In genomic region chr15:87477759-87478687, GRCh38 we compare ENCODE assay signal across 8 cellular contexts.
DNase-seq lines count a peak whose midpoint lies in the region; ATAC-seq, FAIRE-seq and TF ChIP-seq lines count a peak whose summit lies in the region.

No MANE protein-coding gene starts in this region.

- no peaks in the 10 kb centered on the region; the same call in 1 of the 2 replicates for H3K4me1 ChIP-seq in PC-3 (ENCODE audit: insufficient read depth, low read length)

- ATAC-seq in PC-3 (no peak), GM19023 (IDR thresholded peaks at IDR 0.05; ENCODE audit: unreplicated experiment) (no peak), GM18868 (IDR thresholded peaks at IDR 0.05; ENCODE audit: unreplicated experiment) (no peak)

- no TSS peak for BruUV-seq in PC-3 (replicated peaks; lab: Mats Ljungman, UMichigan)

- H3K9me3 ChIP-seq in PC-3 (ENCODE audit: low read length): no peaks in the 10 kb centered on the region

- H3K36me3 ChIP-seq in PC-3 (ENCODE audit: low read depth, low read length): no peaks in the 10 kb centered on the region

- TF ChIP-seq CTCF in PC-3 (conservative IDR thresholded peaks at IDR 0.05; ENCODE audit: low read depth, low read length) (peak; percentile 30; the same call in 1 of the 2 replicates), fibroblast of villous mesenchyme (IDR thresholded peaks at IDR 0.05; ENCODE audit: insufficient read depth, low read depth, low read length) (peak; percentile 16), progenitor cell of endocrine pancreas (IDR thresholded peaks at IDR 0.05; ENCODE audit: unreplicated experiment) (peak; percentile 43)

- POLR2A ChIA-PET in PC-3 (lab: Charles Lee; ENCODE audit: unreplicated experiment): no interaction called here

- no peak for FAIRE-seq in H54 (lab: Jason Lieb, UNC)

- no peaks in the 10 kb centered on the region for H3K36me3 Mint-ChIP-seq in progenitor cell of endocrine pancreas (ENCODE audit: insufficient read depth)

- H3K4me1 Mint-ChIP-seq in progenitor cell of endocrine pancreas (ENCODE audit: low read depth): peaks cover 10% of the 10 kb centered on the region

- H3F3A ChIP-seq in PC-3 (ENCODE audit: low read length, unreplicated experiment): no peaks in the 10 kb centered on the region

- intact Hi-C loops in PC-3 (cut with micrococcal nuclease): no loop called here

- no peaks in the 10 kb centered on the region for H3K79me2 ChIP-seq in PC-3 (ENCODE audit: low read length)

- H3K27me3 Mint-ChIP-seq in progenitor cell of endocrine pancreas: peaks cover 2% of the 10 kb centered on the region

- peak overlapping the region; percentile 18; the same call in 1 of the 2 replicates for H3K4me3 ChIP-seq in PC-3 (ENCODE audit: low read length)
- H3K4me3 ChIP-seq in fibroblast of villous mesenchyme (ENCODE audit: low read depth, low read length): no peak overlapping the region

- H3K27ac Mint-ChIP-seq in progenitor cell of endocrine pancreas: peak overlapping the region; percentile 20

- no peaks in the 10 kb centered on the region for H4K20me1 ChIP-seq in PC-3 (ENCODE audit: low read length)

- no peak overlapping the region for H3K27ac ChIP-seq in PC-3 (ENCODE audit: low read length)

- no peaks in the 10 kb centered on the region for H3K27me3 ChIP-seq in PC-3 (ENCODE audit: low read length)

- H3K9me2 ChIP-seq in PC-3 (replicated peaks; ENCODE audit: low read length): no peaks in the 10 kb centered on the region

- H3K9me3 Mint-ChIP-seq in progenitor cell of endocrine pancreas (ENCODE audit: low read depth): no peaks in the 10 kb centered on the region

- no peak overlapping the region for H3K4me3 Mint-ChIP-seq in progenitor cell of endocrine pancreas (ENCODE audit: low read depth)

- TF ChIP-seq POLR2A in H54 (IDR thresholded peaks at IDR 0.05; ENCODE audit: low read depth, low read length): no peak

- H3K9ac ChIP-seq in PC-3 (ENCODE audit: low read length): no peak overlapping the region

- CTCF ChIA-PET in PC-3 (lab: Charles Lee): no interaction called here

- H2AFZ ChIP-seq in PC-3 (ENCODE audit: low read length): peak overlapping the region; percentile 43; the same call in 1 of the 2 replicates

- DNase-seq in H54 (ENCODE audit: insufficient read length, low spot score): peak; percentile 2
- DNase-seq in PC-3: peak; percentile 49
- peak; percentile 79 for DNase-seq in fibroblast of villous mesenchyme (ENCODE audit: low read depth)
- no peak for DNase-seq in progenitor cell of endocrine pancreas (ENCODE audit: low spot score, unreplicated experiment)
- DNase-seq in stimulated activated CD4-positive, alpha-beta T cell treated with anti-CD3 and anti-CD28 coated beads, Interleukin-1b, Interleukin-23, amount 100 ng/mL, for 48 hours: no peak
- DNase-seq in amniotic stem cell (lab: John Stamatoyannopoulos, UW): no peak

- H3K4me2 ChIP-seq in PC-3 (ENCODE audit: low read length): peak overlapping the region; percentile 52

Comparison
In these comparisons a context has a peak if more than half of its experiments do, and no peak if none do; other contexts are left out.
1. DNase-seq: peak in H54 (single experiment), PC-3 (single experiment) and fibroblast of villous mesenchyme (single experiment); none in progenitor cell of endocrine pancreas (single experiment), stimulated activated CD4-positive, alpha-beta T cell treated with anti-CD3 and anti-CD28 coated beads, Interleukin-1b, Interleukin-23, amount 100 ng/mL, for 48 hours (single experiment) and amniotic stem cell (single experiment).
2. Peak in every context shown above with its lines, with median percentiles within 50 percentile points of each other: CTCF ChIP-seq.